In the genomic region with DNA sequence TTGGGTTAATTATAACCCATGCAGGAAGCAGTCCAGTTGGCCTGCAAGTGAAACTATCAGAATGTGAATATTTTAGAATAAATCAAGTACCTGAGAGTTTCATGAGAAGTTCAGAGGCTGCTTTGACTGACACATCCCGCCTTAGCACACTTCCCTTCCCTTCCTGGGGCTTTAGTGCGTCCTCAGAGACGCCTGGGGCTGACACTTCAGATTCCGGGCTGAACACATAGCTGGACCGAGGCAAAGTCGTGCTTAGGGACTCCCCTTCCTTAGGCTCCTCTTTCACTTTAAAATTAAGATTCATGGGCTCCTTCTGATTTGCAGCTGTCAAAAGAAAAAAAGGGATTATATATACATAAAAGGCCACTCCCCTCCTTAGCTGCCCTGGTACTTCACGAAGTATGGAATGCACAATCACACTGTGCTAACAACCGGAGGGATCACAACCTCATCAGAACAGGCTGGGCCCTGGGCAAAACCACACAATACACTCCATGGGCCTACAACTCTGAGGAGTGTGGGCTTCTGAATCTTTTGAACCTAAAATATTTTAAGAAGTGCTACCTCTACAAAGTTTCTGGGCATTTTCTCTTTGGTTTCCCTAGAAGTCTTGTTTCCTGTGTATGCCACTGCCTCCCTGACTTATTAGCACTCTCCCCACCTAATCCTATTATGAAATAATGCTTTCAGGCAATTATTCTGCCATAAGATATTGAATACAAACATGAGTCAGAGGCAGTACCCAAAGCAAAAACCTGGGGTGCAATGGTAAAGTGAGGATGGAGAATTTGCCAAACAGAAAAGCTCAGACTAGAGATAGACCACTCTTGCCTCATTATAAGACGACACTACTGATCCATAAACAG, we compare ENCODE assay signal across 13 cellular contexts.
A peak's percentile ranks its signal among the peaks of the same experiment; 100 is the strongest.
DNase-seq lines count a peak whose midpoint lies in the region; ATAC-seq and TF ChIP-seq lines count a peak whose summit lies in the region.
"Had no signal": no experiment of that assay in that cellular context is flagged by ENCODE, and none has a peak within 500 bp of the region (broad histone marks: within the 10 kb centered on the region; RNA-seq: fewer than 3 reads in every experiment).

No MANE protein-coding gene starts in this region.

- peaks cover 0 to 2% of the 10 kb centered on the region in 2 donors for H3K36me3 ChIP-seq in lung (ENCODE audit: control insufficient read depth in 2 of 2, insufficient read depth in 2 of 2, low read length in 2 of 2)
- H3K36me3 ChIP-seq: transverse colon had no signal

- WGBS in lung, 2 donors, result 58 to 63% methylated on average over 9 of the region's 9 CpGs

- peak; percentile 43 for DNase-seq in NCI-H82 treated with DMSO at 0.1 percent for 48 hours (lab: John Stamatoyannopoulos, UW; ENCODE audit: unreplicated experiment)
- DNase-seq in lung (ENCODE audit: low spot score), result peak; percentile 37
- DNase-seq in Ammon's horn (ENCODE audit: low spot score), result no peak
- DNase-seq in NCI-H524 treated with DMSO at 0.1 percent for 48 hours (lab: John Stamatoyannopoulos, UW), result no peak
- DNase-seq in stimulated activated CD8-positive, alpha-beta memory T cell treated with anti-CD3 and anti-CD28 coated beads, Interleukin-4, amount 100 ng/mL, for 48 hours, result no peak
- DNase-seq in DMS153 treated with DMSO at 0.1 percent for 48 hours (lab: John Stamatoyannopoulos, UW; ENCODE audit: unreplicated experiment), result no peak
- DNase-seq: activated CD4-positive, alpha-beta T cell treated with anti-CD3 and anti-CD28 coated beads for 4 hours; activated naive CD4-positive, alpha-beta T cell treated with anti-CD3 and anti-CD28 coated beads, Interleukin-2, amount 10 ng/mL, durations not matched to agents 7 days and 5 days; glutamatergic neuron; transverse colon had no signal

- H3K9me3 ChIP-seq in lung (ENCODE audit: control insufficient read depth in 2 of 2, insufficient read depth in 1 of 2, low read length in 1 of 2), result no peaks in the 10 kb centered on the region
- H3K9me3 ChIP-seq: SJSA1, transverse colon had no signal

- no peak for TF ChIP-seq CTCF in lung (IDR thresholded peaks at IDR 0.05; ENCODE audit: control extremely low read depth, extremely low read depth)

- no peaks in the 10 kb centered on the region for H3K27me3 ChIP-seq in lung (ENCODE audit: control insufficient read depth, insufficient read depth)
- H3K27me3 ChIP-seq: SJSA1, transverse colon had no signal

- no peak overlapping the region for H3K4me3 ChIP-seq in lung
- H3K4me3 ChIP-seq: SJSA1, transverse colon had no signal

- peak overlapping the region in 1 of 2 donors; percentile 71 for H3K27ac ChIP-seq in lung (ENCODE audit: low read depth in 1 of 2, low read length in 1 of 2)
- H3K27ac ChIP-seq: SJSA1 had no signal

- peak; percentile 31 for ATAC-seq in GM18498 (IDR thresholded peaks at IDR 0.05; ENCODE audit: unreplicated experiment)
- peak; percentile 44 for ATAC-seq in GM21423 (IDR thresholded peaks at IDR 0.05; ENCODE audit: unreplicated experiment)
- ATAC-seq in lung (ENCODE audit: insufficient read depth, low FRiP score), result no peak

- H3K4me1 ChIP-seq in lung (ENCODE audit: control insufficient read depth in 2 of 2, insufficient read depth in 2 of 2, low read length in 2 of 2), result peaks cover 1 to 8% of the 10 kb centered on the region in 2 donors
- H3K4me1 ChIP-seq: SJSA1 had no signal

Comparison
In these comparisons a context has a peak if more than half of its experiments do, and no peak if none do; other contexts are left out.
1. DNase-seq: peak in NCI-H82 treated with DMSO at 0.1 percent for 48 hours (single experiment) and lung (single experiment); none in Ammon's horn (single experiment), NCI-H524 treated with DMSO at 0.1 percent for 48 hours (single experiment), stimulated activated CD8-positive, alpha-beta memory T cell treated with anti-CD3 and anti-CD28 coated beads, Interleukin-4, amount 100 ng/mL, for 48 hours (single experiment) and DMS153 treated with DMSO at 0.1 percent for 48 hours (single experiment).